ENCODE assay signal across 19 cellular contexts in genomic region chr17:47868134-47868533, GRCh38. TPM values are rescaled to one million over a fixed set of nuclear protein-coding genes. Genes with fewer than 3 reads are reported as not detected.
A peak's percentile ranks its signal among the peaks of the same experiment; 100 is the strongest.
DNase-seq lines count a peak whose midpoint lies in the region; ATAC-seq, FAIRE-seq and TF ChIP-seq lines count a peak whose summit lies in the region.
"Had no signal": no experiment of that assay in that cellular context is flagged by ENCODE, and none has a peak within 500 bp of the region (broad histone marks: within the 10 kb centered on the region; RNA-seq: fewer than 3 reads in every experiment).

No MANE protein-coding gene starts in this region.

- H3K27ac ChIP-seq in A549 = no peak overlapping the region
- no peak overlapping the region for H3K27ac ChIP-seq in HCT116 (ENCODE audit: low read depth, low read length)
- H3K27ac ChIP-seq in astrocyte (ENCODE audit: low read depth, low read length) = no peak overlapping the region
- no peak overlapping the region for H3K27ac ChIP-seq in trophoblast cell (ENCODE audit: low read depth, low read length)
- H3K27ac ChIP-seq in colonic mucosa = no peak overlapping the region
- H3K27ac ChIP-seq in mesendoderm (ENCODE audit: low read depth, low read length) = no peak overlapping the region
- H3K27ac ChIP-seq: KMS-11 had no signal

- no peak for TF ChIP-seq CTCF in A549 (IDR thresholded peaks at IDR 0.05)
- TF ChIP-seq CTCF in HCT116 (IDR thresholded peaks at IDR 0.05 in 2 of 3, conservative IDR thresholded peaks at IDR 0.05 in 1 of 3; ENCODE audit: borderline replicate concordance in 1 of 3, insufficient read depth in 1 of 3, low read depth in 2 of 3, low read length in 2 of 3) = no peak
- no peak for TF ChIP-seq CTCF in astrocyte (IDR thresholded peaks at IDR 0.05; ENCODE audit: insufficient read depth, low read depth, low read length)
- TF ChIP-seq CTCF in colonic mucosa (IDR thresholded peaks at IDR 0.05) = no peak

- H4K8ac ChIP-seq in trophoblast cell (ENCODE audit: low read depth, low read length) (no peak overlapping the region), mesendoderm (ENCODE audit: low read depth, low read length) (no peak overlapping the region)

- H3K4me3 Mint-ChIP-seq in astrocyte (ENCODE audit: unreplicated experiment) = no peak overlapping the region
- H3K4me3 Mint-ChIP-seq: B cell; CD4-positive, alpha-beta T cell; GM23338; H9 had no signal

- H3K27me3 Mint-ChIP-seq in astrocyte (ENCODE audit: low read depth, unreplicated experiment) = peaks cover 45% of the 10 kb centered on the region

- H3K36me3 ChIP-seq in HCT116 (ENCODE audit: control insufficient read depth in 1 of 2, insufficient read depth in 2 of 2, low read length in 2 of 2) (no peaks in the 10 kb centered on the region), astrocyte (ENCODE audit: insufficient read depth, low read length) (no peaks in the 10 kb centered on the region), trophoblast cell (ENCODE audit: control insufficient read depth in 1 of 2, insufficient read depth in 2 of 2, low read length in 2 of 2) (no peaks in the 10 kb centered on the region), colonic mucosa (no peaks in the 10 kb centered on the region), mesendoderm (ENCODE audit: control insufficient read depth, insufficient read depth, low read length) (no peaks in the 10 kb centered on the region)

- H3K23ac ChIP-seq in trophoblast cell (ENCODE audit: low read length) = no peak overlapping the region
- H3K23ac ChIP-seq in mesendoderm (ENCODE audit: low read length) = no peak overlapping the region

- H3K36me3 Mint-ChIP-seq in astrocyte (ENCODE audit: low read depth, unreplicated experiment) = peaks cover 7% of the 10 kb centered on the region

- no peaks in the 10 kb centered on the region for H3K9me2 ChIP-seq in HCT116 (ENCODE audit: insufficient read depth)

- RAD21 ChIA-PET in HCT116 (lab: Charles Lee; ENCODE audit: low non-redundant PET in 1 of 2, low total read pairs in 2 of 2, uncharacterized antibody in 2 of 2, unreplicated experiment in 2 of 2) = no interaction called here

- H3K79me2 ChIP-seq in HCT116 (ENCODE audit: insufficient read depth, low read length) (no peaks in the 10 kb centered on the region), astrocyte (ENCODE audit: insufficient read depth, low read length) (no peaks in the 10 kb centered on the region), trophoblast cell (ENCODE audit: control insufficient read depth, insufficient read depth, low read length, poor library complexity) (peaks cover 2% of the 10 kb centered on the region), mesendoderm (ENCODE audit: control insufficient read depth, insufficient read depth, low read length) (no peaks in the 10 kb centered on the region)

- DNase-seq in A549 (ENCODE audit: low read depth in 1 of 2, low spot score in 1 of 2) (no peak), HCT116 (ENCODE audit: low read depth, low spot score) (no peak), astrocyte (ENCODE audit: low read depth) (no peak), trophoblast cell (no peak), colonic mucosa (no peak), mesendoderm (no peak), NCI-H1092 treated with DMSO at 0.1 percent for 48 hours (lab: John Stamatoyannopoulos, UW) (no peak)
- DNase-seq: C1 segment of cervical spinal cord; Calu3; CD4-positive, alpha-beta T cell; DMS 273 treated with DMSO at 0.1 percent for 48 hours; EL; H9; IMR-90 had no signal

- no peaks in the 10 kb centered on the region for H4K20me1 ChIP-seq in HCT116 (ENCODE audit: insufficient read depth)
- H4K20me1 ChIP-seq in astrocyte (ENCODE audit: insufficient read depth, low read length) = no peaks in the 10 kb centered on the region

- no TSS peak for BruUV-seq in HCT116 (replicated peaks; lab: Mats Ljungman, UMichigan)

- H3K79me1 ChIP-seq in trophoblast cell (ENCODE audit: low read length) (peaks cover 23% of the 10 kb centered on the region), mesendoderm (ENCODE audit: low read length) (no peaks in the 10 kb centered on the region)

- H2BK120ac ChIP-seq in trophoblast cell (ENCODE audit: insufficient read depth, low read length, poor library complexity) = no peak overlapping the region
- H2BK120ac ChIP-seq in mesendoderm (ENCODE audit: low read depth, low read length) = no peak overlapping the region

- no peak overlapping the region for H3K18ac ChIP-seq in trophoblast cell (ENCODE audit: low read length)
- no peak overlapping the region for H3K18ac ChIP-seq in mesendoderm (ENCODE audit: low read length)

- peaks cover 7% of the 10 kb centered on the region for H3K9me3 Mint-ChIP-seq in astrocyte (ENCODE audit: unreplicated experiment)
- H3K9me3 Mint-ChIP-seq: CD4-positive, alpha-beta T cell; GM23338; H9 had no signal

- H2AFZ ChIP-seq in HCT116 (ENCODE audit: low read depth, low read length, poor library complexity, severe bottlenecking) (no peak overlapping the region), astrocyte (ENCODE audit: low read depth, low read length) (no peak overlapping the region), trophoblast cell (ENCODE audit: insufficient read depth, low read length, poor library complexity) (no peak overlapping the region)
- H2AFZ ChIP-seq: GM23338 had no signal

- peaks cover 9% of the 10 kb centered on the region; the same call in 1 of the 3 replicates for H3K9me3 ChIP-seq in A549
- no peaks in the 10 kb centered on the region for H3K9me3 ChIP-seq in HCT116 (ENCODE audit: control insufficient read depth in 1 of 2, insufficient read depth in 1 of 2, low read depth in 1 of 2, low read length in 2 of 2)
- no peaks in the 10 kb centered on the region for H3K9me3 ChIP-seq in astrocyte (ENCODE audit: insufficient read depth, low read depth, low read length)
- H3K9me3 ChIP-seq in trophoblast cell (ENCODE audit: insufficient read depth, low read depth, low read length) = no peaks in the 10 kb centered on the region
- no peaks in the 10 kb centered on the region for H3K9me3 ChIP-seq in colonic mucosa

- ATAC-seq in A549 = no peak
- ATAC-seq in HCT116 = 0 out of 2 replicates have a peak, but pooled peaks have one; percentile 20
- ATAC-seq: GM23338 had no signal

- no peak overlapping the region for H2BK12ac ChIP-seq in trophoblast cell (ENCODE audit: low read length)

- H3K9ac ChIP-seq in HCT116 (ENCODE audit: low read length) = no peak overlapping the region
- no peak overlapping the region for H3K9ac ChIP-seq in astrocyte (ENCODE audit: low read length)
- H3K9ac ChIP-seq in trophoblast cell (ENCODE audit: low read length) = no peak overlapping the region
- no peak overlapping the region for H3K9ac ChIP-seq in colonic mucosa (ENCODE audit: low read depth in 2 of 2, low read length in 2 of 2)
- H3K9ac ChIP-seq in mesendoderm (ENCODE audit: low read length) = no peak overlapping the region
- H3K9ac ChIP-seq: KMS-11 had no signal

- H3K4me1 ChIP-seq in A549 (peaks cover 7% of the 10 kb centered on the region; the same call in 2 of the 3 replicates), HCT116 (ENCODE audit: control insufficient read depth in 1 of 2, insufficient read depth in 2 of 2, low read length in 2 of 2) (peaks cover 9 to 24% of the 10 kb centered on the region in 2 experiments), astrocyte (ENCODE audit: insufficient read depth, low read length) (peaks cover 4% of the 10 kb centered on the region), trophoblast cell (ENCODE audit: control insufficient read depth in 1 of 2, insufficient read depth in 2 of 2, low read length in 2 of 2) (peaks cover 29 to 30% of the 10 kb centered on the region in 2 experiments), colonic mucosa (no peaks in the 10 kb centered on the region), mesendoderm (ENCODE audit: control insufficient read depth, low read depth, low read length) (peaks cover 16% of the 10 kb centered on the region)

- TF ChIP-seq RAD21 in A549 (conservative IDR thresholded peaks at IDR 0.05 in 1 of 2, IDR thresholded peaks at IDR 0.05 in 1 of 2) (no peak), HCT116 (IDR thresholded peaks at IDR 0.05; ENCODE audit: low read depth) (no peak)

- FAIRE-seq in A549 (lab: Jason Lieb, UNC) (no peak), astrocyte (lab: Jason Lieb, UNC) (no peak)
- FAIRE-seq: G401.6, GM12892 had no signal

- H3K4ac ChIP-seq in trophoblast cell (ENCODE audit: low read depth, low read length) (no peak overlapping the region), mesendoderm (ENCODE audit: low read depth, low read length) (no peak overlapping the region)

- no peak overlapping the region for H2BK5ac ChIP-seq in trophoblast cell (ENCODE audit: low read depth, low read length, poor library complexity)
- no peak overlapping the region for H2BK5ac ChIP-seq in mesendoderm (ENCODE audit: low read length)

- intact Hi-C loops in HCT116 (cut with micrococcal nuclease) = no loop called here
- intact Hi-C loops in colonic mucosa (cut with DNase I) = no loop called here

- TF ChIP-seq POLR2A in A549 (IDR thresholded peaks at IDR 0.05; ENCODE audit: low read length) = no peak
- TF ChIP-seq POLR2A in HCT116 (IDR thresholded peaks at IDR 0.05; ENCODE audit: borderline replicate concordance, extremely low read depth, insufficient read depth, insufficient read length) = no peak

- H4K5ac ChIP-seq in mesendoderm (ENCODE audit: low read length) = no peak overlapping the region

- POLR2A ChIA-PET in A549 (lab: Yijun Ruan, JAX) = interaction anchor here (1.0 kb wide), 1 partner anchor 103 kb away, joined by 3 read pairs; the partner anchor contains the start of gene CDK5RAP3
- POLR2A ChIA-PET in HCT116 (lab: Charles Lee) = interaction anchor here (1.5 kb wide), 1 partner anchor 27 kb away, joined by 4 read pairs; the partner anchor contains the start of gene SP2

- H4K91ac ChIP-seq in trophoblast cell (ENCODE audit: low read depth, low read length) = peak overlapping the region; percentile 71

- CTCF ChIA-PET in A549 (lab: Yijun Ruan, JAX) (interaction anchor here (0.7 to 17.0 kb wide), 4 partner anchors 18 to 103 kb away, joined by 3 to 224 read pairs (median 114); partner anchors contain the start of genes CDK5RAP3, SCRN2 and SP6), HCT116 (lab: Charles Lee) (no interaction called here)

- H3K14ac ChIP-seq in trophoblast cell (ENCODE audit: low read length) = no peak overlapping the region

- H2BK15ac ChIP-seq in mesendoderm (replicated peaks; ENCODE audit: low read depth) = no peak overlapping the region

- H3K27ac Mint-ChIP-seq in astrocyte (ENCODE audit: unreplicated experiment) = peak overlapping the region; percentile 20
- H3K27ac Mint-ChIP-seq: B cell; CD4-positive, alpha-beta T cell; GM23338; H9 had no signal

- H3K27me3 ChIP-seq in HCT116 (ENCODE audit: insufficient read depth, low read length) = peaks cover 7% of the 10 kb centered on the region; the same call in 1 of the 2 replicates
- peaks cover 42% of the 10 kb centered on the region for H3K27me3 ChIP-seq in astrocyte (ENCODE audit: insufficient read depth, low read length)
- H3K27me3 ChIP-seq in trophoblast cell (ENCODE audit: insufficient read depth, low read length) = no peaks in the 10 kb centered on the region
- H3K27me3 ChIP-seq in colonic mucosa = no peaks in the 10 kb centered on the region
- H3K27me3 ChIP-seq in mesendoderm (ENCODE audit: insufficient read depth, low read length, poor library complexity) = no peaks in the 10 kb centered on the region

- no peak overlapping the region for H4K12ac ChIP-seq in trophoblast cell (ENCODE audit: low read depth, low read length)

- no peak for TF ChIP-seq EP300 in A549 (IDR thresholded peaks at IDR 0.05)

- H3K56ac ChIP-seq in mesendoderm (ENCODE audit: low read length) = no peak overlapping the region

- H3K4me3 ChIP-seq in A549 = no peak overlapping the region
- H3K4me3 ChIP-seq in HCT116 (replicated peaks in 1 of 2; ENCODE audit: low read depth in 1 of 2, low read length in 2 of 2) = no peak overlapping the region
- H3K4me3 ChIP-seq in astrocyte (ENCODE audit: insufficient read depth, low read depth, low read length) = no peak overlapping the region
- no peak overlapping the region for H3K4me3 ChIP-seq in trophoblast cell (ENCODE audit: low read depth, low read length)
- H3K4me3 ChIP-seq in colonic mucosa = no peak overlapping the region
- no peak overlapping the region for H3K4me3 ChIP-seq in mesendoderm (ENCODE audit: low read length)
- H3K4me3 ChIP-seq: GM23338 had no signal

- peaks cover 13% of the 10 kb centered on the region for H3K4me1 Mint-ChIP-seq in astrocyte (ENCODE audit: low read depth, unreplicated experiment)

- H2AK5ac ChIP-seq in trophoblast cell (ENCODE audit: low read length) (peak overlapping the region; percentile 26), mesendoderm (ENCODE audit: low read length) (no peak overlapping the region)

- H3K4me2 ChIP-seq in A549 (no peak overlapping the region), HCT116 (ENCODE audit: low read length) (no peak overlapping the region), astrocyte (ENCODE audit: low read length) (no peak overlapping the region), trophoblast cell (ENCODE audit: low read length) (no peak overlapping the region), mesendoderm (ENCODE audit: low read length) (no peak overlapping the region)
- H3K4me2 ChIP-seq: GM23338, KMS-11 had no signal

- WGBS in A549 (ENCODE audit: missing lambda C conversion rate) = 77% methylated on average over 7 of the region's 7 CpGs
- no CpG with 5 or more reads among the region's 7 CpGs for WGBS in trophoblast cell (ENCODE audit: extremely low coverage, insufficient coverage, insufficient read length)
- no CpG with 5 or more reads among the region's 7 CpGs for WGBS in mesendoderm (ENCODE audit: extremely low coverage, insufficient coverage, low lambda C conversion rate)

RNA-seq across cellular contexts. Expression of gene SP6, which starts 17.2 kb away (rescaled TPM):
- 0.61 and 0.67 TPM in 2 replicates for polyA plus RNA-seq in A549 (2011; rRNA removed)
- polyA plus RNA-seq in A549 (2012; cell fraction: cytosol; rRNA removed) = 0.83 and 1.4 TPM in 2 replicates
- polyA plus RNA-seq in A549 (2012; cell fraction: nucleus; rRNA removed) = 1.8 and 2.6 TPM in 2 replicates
- polyA plus RNA-seq in A549 (2017; fragmentation: RNase III; extraction: RNeasy Plus Mini Kit Qiagen cat#74134 plus additional on column Dnase treatment) = 2.0 to 2.3 TPM (median 2.1 TPM) in 3 replicates
- polyA minus RNA-seq in A549 (2011; rRNA and poly(A)+ RNA removed) = 0.24 and 0.50 TPM in 2 replicates
- total RNA-seq in HCT116 (2021; ENCODE audit: unreplicated experiment) = 10.8 TPM
- 5.9 and 6.0 TPM in 2 replicates for polyA plus RNA-seq in HCT116 (2012)
- total RNA-seq in astrocyte = 1.3 and 1.6 TPM in 2 replicates
- polyA plus RNA-seq in trophoblast cell (2013) = 209 and 234 TPM in 2 replicates
- 1 to 10 TPM; 8.7 to 8.8 TPM for total RNA-seq in colonic mucosa
- 0.91 TPM for polyA plus RNA-seq in mesendoderm (2013, experiment 1 of 2)
- 0.78 TPM for polyA plus RNA-seq in mesendoderm (2013, experiment 2 of 2)
- total RNA-seq: B cell had no signal

RNA-seq across cellular contexts. Expression of gene SCRN2, which starts 27.1 kb away (rescaled TPM):
- 20.7 and 25.8 TPM in 2 replicates for polyA plus RNA-seq in A549 (2011; rRNA removed)
- 52.9 and 61.8 TPM in 2 replicates for polyA plus RNA-seq in A549 (2012; cell fraction: cytosol; rRNA removed)
- polyA plus RNA-seq in A549 (2012; cell fraction: nucleus; rRNA removed) = 177 and 179 TPM in 2 replicates
- polyA plus RNA-seq in A549 (2017; fragmentation: RNase III; extraction: RNeasy Plus Mini Kit Qiagen cat#74134 plus additional on column Dnase treatment) = 37.3 to 47.7 TPM (median 43.7 TPM) in 3 replicates
- polyA minus RNA-seq in A549 (2011; rRNA and poly(A)+ RNA removed) = 20.0 and 22.6 TPM in 2 replicates
- 53.2 TPM for total RNA-seq in HCT116 (2021; ENCODE audit: unreplicated experiment)
- polyA plus RNA-seq in HCT116 (2012) = 55.9 and 58.2 TPM in 2 replicates
- 17.5 and 19.4 TPM in 2 replicates for total RNA-seq in astrocyte
- 19.9 and 20.8 TPM in 2 replicates for polyA plus RNA-seq in trophoblast cell (2013)
- 10 to 100 TPM; 36.8 to 40.0 TPM for total RNA-seq in colonic mucosa
- 6.6 TPM for polyA plus RNA-seq in mesendoderm (2013, experiment 1 of 2)
- polyA plus RNA-seq in mesendoderm (2013, experiment 2 of 2) = 7.7 TPM

RNA-seq across cellular contexts. Expression of gene SP2, which starts 27.9 kb away (rescaled TPM):
- 6.2 and 8.0 TPM in 2 replicates for polyA plus RNA-seq in A549 (2011; rRNA removed)
- 13.9 and 19.3 TPM in 2 replicates for polyA plus RNA-seq in A549 (2012; cell fraction: cytosol; rRNA removed)
- 16.8 and 18.2 TPM in 2 replicates for polyA plus RNA-seq in A549 (2012; cell fraction: nucleus; rRNA removed)
- polyA plus RNA-seq in A549 (2017; fragmentation: RNase III; extraction: RNeasy Plus Mini Kit Qiagen cat#74134 plus additional on column Dnase treatment) = 10.5 to 13.4 TPM (median 11.6 TPM) in 3 replicates
- polyA minus RNA-seq in A549 (2011; rRNA and poly(A)+ RNA removed) = 4.5 and 6.0 TPM in 2 replicates
- 22.2 TPM for total RNA-seq in HCT116 (2021; ENCODE audit: unreplicated experiment)
- polyA plus RNA-seq in HCT116 (2012) = 26.8 and 27.2 TPM in 2 replicates
- total RNA-seq in astrocyte = 12.1 and 13.0 TPM in 2 replicates
- polyA plus RNA-seq in trophoblast cell (2013) = 30.0 and 30.4 TPM in 2 replicates
- total RNA-seq in colonic mucosa = 10 to 100 TPM; 18.1 to 21.6 TPM
- 32.7 TPM for polyA plus RNA-seq in mesendoderm (2013, experiment 1 of 2)
- 32.4 TPM for polyA plus RNA-seq in mesendoderm (2013, experiment 2 of 2)

RNA-seq across cellular contexts. Expression of gene LRRC46, which starts 36.7 kb away (rescaled TPM):
- 1.7 and 2.7 TPM in 2 replicates for polyA plus RNA-seq in A549 (2011; rRNA removed)
- polyA plus RNA-seq in A549 (2012; cell fraction: cytosol; rRNA removed) = 1.7 TPM in 2 replicates
- polyA plus RNA-seq in A549 (2012; cell fraction: nucleus; rRNA removed) = 3.8 and 5.1 TPM in 2 replicates
- polyA plus RNA-seq in A549 (2017; fragmentation: RNase III; extraction: RNeasy Plus Mini Kit Qiagen cat#74134 plus additional on column Dnase treatment) = 2.3 to 3.0 TPM (median 2.5 TPM) in 3 replicates
- 1.4 and 1.7 TPM in 2 replicates for polyA minus RNA-seq in A549 (2011; rRNA and poly(A)+ RNA removed)
- total RNA-seq in HCT116 (2021; ENCODE audit: unreplicated experiment) = 0.76 TPM
- polyA plus RNA-seq in HCT116 (2012) = 1.2 and 1.6 TPM in 2 replicates
- total RNA-seq in astrocyte = 0.30 and 0.62 TPM in 2 replicates
- polyA plus RNA-seq in trophoblast cell (2013) = 0.29 and 0.42 TPM in 2 replicates
- under 1 TPM; 0.20 to 0.21 TPM for total RNA-seq in colonic mucosa
- 0.20 TPM for polyA plus RNA-seq in mesendoderm (2013, experiment 1 of 2)
- 0.43 TPM for polyA plus RNA-seq in mesendoderm (2013, experiment 2 of 2)
- total RNA-seq: IMR-90 had no signal

RNA-seq across cellular contexts. Expression of gene MRPL10, which starts 36.8 kb away (rescaled TPM):
- polyA plus RNA-seq in A549 (2011; rRNA removed) = 97.7 and 103 TPM in 2 replicates
- polyA plus RNA-seq in A549 (2012; cell fraction: cytosol; rRNA removed) = 136 and 194 TPM in 2 replicates
- 108 and 166 TPM in 2 replicates for polyA plus RNA-seq in A549 (2012; cell fraction: nucleus; rRNA removed)
- 56.8 to 62.8 TPM (median 62.0 TPM) in 3 replicates for polyA plus RNA-seq in A549 (2017; fragmentation: RNase III; extraction: RNeasy Plus Mini Kit Qiagen cat#74134 plus additional on column Dnase treatment)
- polyA minus RNA-seq in A549 (2011; rRNA and poly(A)+ RNA removed) = 116 and 142 TPM in 2 replicates
- 112 TPM for total RNA-seq in HCT116 (2021; ENCODE audit: unreplicated experiment)
- polyA plus RNA-seq in HCT116 (2012) = 162 and 165 TPM in 2 replicates
- total RNA-seq in astrocyte = 29.8 and 33.2 TPM in 2 replicates
- 43.6 and 46.2 TPM in 2 replicates for polyA plus RNA-seq in trophoblast cell (2013)
- total RNA-seq in colonic mucosa = 10 to 100 TPM; 32.2 to 50.8 TPM
- polyA plus RNA-seq in mesendoderm (2013, experiment 1 of 2) = 60.1 TPM
- polyA plus RNA-seq in mesendoderm (2013, experiment 2 of 2) = 60.8 TPM
